9 cellular contexts compared by ENCODE assay signal in genomic region chr22:19035474-19036228, GRCh38.
DNase-seq lines count a peak whose midpoint lies in the region; ATAC-seq and TF ChIP-seq lines count a peak whose summit lies in the region.
"Had no signal": no experiment of that assay in that cellular context is flagged by ENCODE, and none has a peak within 500 bp of the region (broad histone marks: within the 10 kb centered on the region; RNA-seq: fewer than 3 reads in every experiment).

No MANE protein-coding gene starts in this region.

- H3K4me3 ChIP-seq in AG10803 (ENCODE audit: low read length) (no peak overlapping the region), kidney epithelial cell (ENCODE audit: low read depth, low read length) (no peak overlapping the region)

- no peaks in the 10 kb centered on the region for H3K9me3 Mint-ChIP-seq in activated CD4-positive, alpha-beta T cell treated with anti-CD3 and anti-CD28 coated beads, Interleukin-2, amount 10 ng/mL, durations not matched to agents 7 days and 5 days
- H3K9me3 Mint-ChIP-seq: activated naive CD8-positive, alpha-beta T cell treated with anti-CD3 and anti-CD28 coated beads, Interleukin-2, amount 10 ng/mL, durations not matched to agents 7 days and 5 days had no signal

- H3K27me3 Mint-ChIP-seq in activated CD4-positive, alpha-beta T cell treated with anti-CD3 and anti-CD28 coated beads, Interleukin-2, amount 10 ng/mL, durations not matched to agents 7 days and 5 days: peaks cover 6% of the 10 kb centered on the region

- H3K4me3 Mint-ChIP-seq in activated CD4-positive, alpha-beta T cell treated with anti-CD3 and anti-CD28 coated beads, Interleukin-2, amount 10 ng/mL, durations not matched to agents 7 days and 5 days: no peak overlapping the region
- H3K4me3 Mint-ChIP-seq: activated naive CD8-positive, alpha-beta T cell treated with anti-CD3 and anti-CD28 coated beads, Interleukin-2, amount 10 ng/mL, durations not matched to agents 7 days and 5 days had no signal

- H3K27me3 ChIP-seq in kidney epithelial cell (ENCODE audit: control insufficient read depth, insufficient read depth, low read length): peaks cover 7% of the 10 kb centered on the region

- CTCF ChIA-PET in activated CD4-positive, alpha-beta T cell treated with anti-CD3 and anti-CD28 coated beads, Interleukin-2, amount 10 ng/mL, durations not matched to agents 7 days and 5 days (lab: Charles Lee): interaction anchor here (0.7 kb wide), 1 partner anchor 14 kb away, joined by 3 read pairs; no protein-coding TSS in a partner anchor

- DNase-seq in AG10803 (ENCODE audit: low read depth): no peak
- DNase-seq in HCEC 1CT: peak; percentile 2
- DNase-seq in kidney epithelial cell (ENCODE audit: low read depth): no peak
- DNase-seq in Kasumi-1 (lab: John Stamatoyannopoulos, UW): no peak
- DNase-seq in activated gamma-delta T cell treated with Interleukin-2 at 50 U/mL for 16 hours: no peak
- no peak for DNase-seq in activated CD4-positive, alpha-beta T cell treated with anti-CD3 and anti-CD28 coated beads, Interleukin-2, amount 10 ng/mL, durations not matched to agents 7 days and 5 days
- DNase-seq: activated naive CD8-positive, alpha-beta T cell treated with anti-CD3 and anti-CD28 coated beads, Interleukin-2, amount 10 ng/mL, durations not matched to agents 7 days and 5 days had no signal

- no peak overlapping the region for H3K27ac Mint-ChIP-seq in activated CD4-positive, alpha-beta T cell treated with anti-CD3 and anti-CD28 coated beads, Interleukin-2, amount 10 ng/mL, durations not matched to agents 7 days and 5 days
- H3K27ac Mint-ChIP-seq: activated naive CD8-positive, alpha-beta T cell treated with anti-CD3 and anti-CD28 coated beads, Interleukin-2, amount 10 ng/mL, durations not matched to agents 7 days and 5 days had no signal

- ATAC-seq in SK-N-SH treated with all-trans-retinoic acid at 6 μM for 48 hours (0 out of 3 replicates have a peak, but pooled peaks have one; percentile 20), GM21381 (IDR thresholded peaks at IDR 0.05; ENCODE audit: unreplicated experiment) (no peak)

- no peaks in the 10 kb centered on the region for H3K36me3 ChIP-seq in kidney epithelial cell (ENCODE audit: control insufficient read depth, insufficient read depth, low read length)

- H3K36me3 Mint-ChIP-seq in activated CD4-positive, alpha-beta T cell treated with anti-CD3 and anti-CD28 coated beads, Interleukin-2, amount 10 ng/mL, durations not matched to agents 7 days and 5 days (ENCODE audit: low read depth): no peaks in the 10 kb centered on the region
- H3K36me3 Mint-ChIP-seq: activated naive CD8-positive, alpha-beta T cell treated with anti-CD3 and anti-CD28 coated beads, Interleukin-2, amount 10 ng/mL, durations not matched to agents 7 days and 5 days had no signal

- TF ChIP-seq CTCF in AG10803 (conservative IDR thresholded peaks at IDR 0.05; ENCODE audit: low read length) (peak; percentile 13; the same call in 1 of the 2 replicates), kidney epithelial cell (IDR thresholded peaks at IDR 0.05; ENCODE audit: insufficient read depth, low read length, poor library complexity, severe bottlenecking) (peak; percentile 11)

- POLR2A ChIA-PET in activated CD4-positive, alpha-beta T cell treated with anti-CD3 and anti-CD28 coated beads, Interleukin-2, amount 10 ng/mL, durations not matched to agents 7 days and 5 days (lab: Charles Lee): no interaction called here

- H3K4me1 Mint-ChIP-seq in activated CD4-positive, alpha-beta T cell treated with anti-CD3 and anti-CD28 coated beads, Interleukin-2, amount 10 ng/mL, durations not matched to agents 7 days and 5 days: no peaks in the 10 kb centered on the region
- H3K4me1 Mint-ChIP-seq: activated naive CD8-positive, alpha-beta T cell treated with anti-CD3 and anti-CD28 coated beads, Interleukin-2, amount 10 ng/mL, durations not matched to agents 7 days and 5 days had no signal

TF ChIP-seq in SK-N-SH treated with all-trans-retinoic acid at 6 μM for 48 hours, 23 proteins besides CTCF, POLR2A, EP300 and RAD21:
- no peak for TF ChIP-seq PATZ1 (CRISPR knock-in tag; IDR thresholded peaks at IDR 0.05; ENCODE audit: borderline replicate concordance)
- no peak for TF ChIP-seq PPARA (CRISPR knock-in tag; IDR thresholded peaks at IDR 0.05; ENCODE audit: borderline replicate concordance)
- no peak for TF ChIP-seq ESRRG (CRISPR knock-in tag; IDR thresholded peaks at IDR 0.05)
- no peak for TF ChIP-seq TCF4 (CRISPR knock-in tag; IDR thresholded peaks at IDR 0.05; ENCODE audit: borderline replicate concordance)
- TF ChIP-seq ZNF70 (CRISPR knock-in tag; IDR thresholded peaks at IDR 0.05): no peak
- TF ChIP-seq ZNF8 (CRISPR knock-in tag; IDR thresholded peaks at IDR 0.05): no peak
- TF ChIP-seq ZC3H10 (CRISPR knock-in tag; IDR thresholded peaks at IDR 0.05): no peak
- no peak for TF ChIP-seq ISL1 (CRISPR knock-in tag; IDR thresholded peaks at IDR 0.05)
- TF ChIP-seq GLIS3 (CRISPR knock-in tag; IDR thresholded peaks at IDR 0.05): no peak
